ENCODE assay signal across 9 cellular contexts in genomic region chr2:212536385-212537310, GRCh38. TPM values are rescaled to one million over a fixed set of nuclear protein-coding genes. Genes with fewer than 3 reads are reported as not detected.
DNase-seq lines count a peak whose midpoint lies in the region; ATAC-seq and TF ChIP-seq lines count a peak whose summit lies in the region.
"Had no signal": no experiment of that assay in that cellular context is flagged by ENCODE, and none has a peak within 500 bp of the region (broad histone marks: within the 10 kb centered on the region; RNA-seq: fewer than 3 reads in every experiment).

No MANE protein-coding gene starts in this region.

- no peaks in the 10 kb centered on the region for H3K9me3 ChIP-seq in right lobe of liver
- H3K9me3 ChIP-seq in thoracic aorta, result no peaks in the 10 kb centered on the region

- no peaks in the 10 kb centered on the region for H3K9me3 Mint-ChIP-seq in stimulated activated naive CD8-positive, alpha-beta T cell treated with anti-CD3 and anti-CD28 coated beads, Interleukin-15, amount 100 ng/mL, for 72 hours

- peak overlapping the region; percentile 82 for H3K27ac ChIP-seq in caudate nucleus (ENCODE audit: low read depth, low read length)
- H3K27ac ChIP-seq in right lobe of liver, result no peak overlapping the region
- peak overlapping the region; percentile 81 to 85 for H3K27ac ChIP-seq in thoracic aorta

- DNase-seq in stimulated activated naive CD8-positive, alpha-beta T cell treated with anti-CD3 and anti-CD28 coated beads, Interleukin-15, amount 100 ng/mL, for 72 hours, result peak in 1 of 2 donors; percentile 4
- DNase-seq in stimulated activated naive CD8-positive, alpha-beta T cell treated with anti-CD3 and anti-CD28 coated beads, Interleukin-15, Interleukin-2, amounts not matched to agents 100 U/mL and 50 U/mL, for 24 hours, result no peak
- DNase-seq in caudate nucleus (lab: John Stamatoyannopoulos, UW) (peak in 54 of 61 donors; percentile 11 to 78 (median 52)), right lobe of liver (peak in 1 of 3 donors; percentile 21), thoracic aorta (ENCODE audit: low spot score) (no peak), RPMI8226 (no peak), dedifferentiated amniotic fluid mesenchymal stem cell (ENCODE audit: extremely low spot score) (no peak), SK-N-DZ (ENCODE audit: low spot score) (no peak)

- H3K4me1 ChIP-seq in right lobe of liver (peaks cover 0 to 22% (median 4%) of the 10 kb centered on the region in 4 donors), thoracic aorta (ENCODE audit: control insufficient read depth in 1 of 2, low read depth in 2 of 2) (peaks cover 8 to 41% of the 10 kb centered on the region in 2 donors)

- H3K4me1 Mint-ChIP-seq in stimulated activated naive CD8-positive, alpha-beta T cell treated with anti-CD3 and anti-CD28 coated beads, Interleukin-15, amount 100 ng/mL, for 72 hours, result peaks cover 26% of the 10 kb centered on the region

- peak; percentile 24 for ATAC-seq in stimulated activated naive CD8-positive, alpha-beta T cell treated with anti-CD3 and anti-CD28 coated beads, Interleukin-15, amount 100 ng/mL, for 72 hours
- no peak for ATAC-seq in stimulated activated naive CD8-positive, alpha-beta T cell treated with anti-CD3 and anti-CD28 coated beads, Interleukin-15, Interleukin-2, amounts not matched to agents 100 U/mL and 50 U/mL, for 24 hours
- peak in 2 of 4 donors; percentile 4 to 21 for ATAC-seq in right lobe of liver
- ATAC-seq in thoracic aorta (ENCODE audit: insufficient number of reproducible peaks, low FRiP score, low read depth), result no peak

- TF ChIP-seq CTCF in right lobe of liver (IDR thresholded peaks at IDR 0.05) (no peak), thoracic aorta (IDR thresholded peaks at IDR 0.05) (no peak)

- TF ChIP-seq POLR2A in right lobe of liver (IDR thresholded peaks at IDR 0.05), result no peak

- H3K36me3 ChIP-seq in right lobe of liver (no peaks in the 10 kb centered on the region), thoracic aorta (no peaks in the 10 kb centered on the region)

- H3K27me3 ChIP-seq in right lobe of liver, result peaks cover 0 to 9% of the 10 kb centered on the region in 2 donors
- H3K27me3 ChIP-seq in thoracic aorta (replicated peaks; ENCODE audit: insufficient read depth), result no peaks in the 10 kb centered on the region

- WGBS in right lobe of liver (ENCODE audit: insufficient coverage, low coverage, low lambda C conversion rate, missing lambda C conversion rate), result 2% methylated on average over 37 of the region's 53 CpGs

- peak overlapping the region; percentile 48 to 59 for H3K4me3 Mint-ChIP-seq in stimulated activated naive CD8-positive, alpha-beta T cell treated with anti-CD3 and anti-CD28 coated beads, Interleukin-15, amount 100 ng/mL, for 72 hours

- H3K27ac Mint-ChIP-seq in stimulated activated naive CD8-positive, alpha-beta T cell treated with anti-CD3 and anti-CD28 coated beads, Interleukin-15, amount 100 ng/mL, for 72 hours, result peak overlapping the region; percentile 44 to 54

- peak overlapping the region; percentile 31 to 53 (median 51) for H3K4me3 ChIP-seq in right lobe of liver
- peak overlapping the region; percentile 91 for H3K4me3 ChIP-seq in thoracic aorta

- intact Hi-C loops in right lobe of liver (cut with DNase I), result no loop called here

- peaks cover 67% of the 10 kb centered on the region for H3K27me3 Mint-ChIP-seq in stimulated activated naive CD8-positive, alpha-beta T cell treated with anti-CD3 and anti-CD28 coated beads, Interleukin-15, amount 100 ng/mL, for 72 hours

RNA-seq across cellular contexts. Expression of gene ERBB4, which starts 2.0 kb away (rescaled TPM):
- total RNA-seq in right lobe of liver (under 1 TPM in 4 of 6 experiments, not detected in 2; 0.02 to 0.59 (median 0.08) TPM), thoracic aorta (10 to 100 TPM; 15.7 to 29.3 TPM)
- polyA plus RNA-seq in SK-N-DZ (2014; cell fraction: cytosol; rRNA removed), result 0.13 TPM in 1 of 2 replicates, not detected in the other
- 0.01 and 0.02 TPM in 2 replicates for polyA plus RNA-seq in SK-N-DZ (2014; cell fraction: nucleus; rRNA removed)
- total RNA-seq: activated CD8-positive, alpha-beta memory T cell treated with anti-CD3 and anti-CD28 coated beads for 36 hours had no signal

Comparison
In these comparisons a context has a peak if more than half of its experiments do, and no peak if none do; other contexts are left out.
1. DNase-seq: peak in caudate nucleus (54 of 61); none in stimulated activated naive CD8-positive, alpha-beta T cell treated with anti-CD3 and anti-CD28 coated beads, Interleukin-15, Interleukin-2, amounts not matched to agents 100 U/mL and 50 U/mL, for 24 hours (single experiment), thoracic aorta (single experiment), RPMI8226 (single experiment), dedifferentiated amniotic fluid mesenchymal stem cell (single experiment) and SK-N-DZ (single experiment).
2. H3K27ac ChIP-seq: peak in caudate nucleus (single experiment) and thoracic aorta (2 of 2); none in right lobe of liver (0 of 3).
3. RNA of gene ERBB4, which starts 2.0 kb away (total RNA-seq): 15.7 to 29.3 TPM in thoracic aorta; 0.02 to 0.59 TPM in right lobe of liver; every median in the first group is over 10 times any median in the second.